Comparison of ENCODE assay signal across 1 cellular context in genomic region chr7:77525231-77525630, GRCh38.
TF ChIP-seq lines count a peak whose summit lies in the region.

No MANE protein-coding gene starts in this region.

TF ChIP-seq in IMR-90, 13 proteins besides CTCF, POLR2A, EP300 and RAD21 (continued from another document):
- no peak for TF ChIP-seq MXI1 (IDR thresholded peaks at IDR 0.05; ENCODE audit: borderline replicate concordance, low read depth, low read length)
TF ChIP-seq in IMR-90: peak in this region for 0.
